Comparison of ENCODE assay signal across 8 cellular contexts in genomic region chr2:234494361-234495075, GRCh38. TPM values are rescaled to one million over a fixed set of nuclear protein-coding genes. Genes with fewer than 3 reads are reported as not detected.
DNase-seq lines count a peak whose midpoint lies in the region; ATAC-seq and TF ChIP-seq lines count a peak whose summit lies in the region.

No MANE protein-coding gene starts in this region.

- no peak overlapping the region; the same call in 1 of the 2 replicates for H3K9ac ChIP-seq in OCI-LY1 (ENCODE audit: low read length)

- no peaks in the 10 kb centered on the region for H3K36me3 ChIP-seq in OCI-LY1 (ENCODE audit: insufficient read depth, low read length)
- H3K36me3 ChIP-seq in effector memory CD4-positive, alpha-beta T cell (ENCODE audit: control insufficient read depth, insufficient read depth, low read length) = peaks cover 21% of the 10 kb centered on the region
- no peaks in the 10 kb centered on the region for H3K36me3 ChIP-seq in mucosa of descending colon (ENCODE audit: low read depth)

- H3K27ac Mint-ChIP-seq in activated naive CD4-positive, alpha-beta T cell treated with anti-CD3 and anti-CD28 coated beads for 36 hours = peak overlapping the region; percentile 89
- H3K27ac Mint-ChIP-seq in nephron = peak overlapping the region; percentile 65 to 89 (median 82)

- H4K20me1 ChIP-seq in OCI-LY1 (ENCODE audit: insufficient read depth, low read length) = no peaks in the 10 kb centered on the region

- no peak overlapping the region for H3K27ac ChIP-seq in OCI-LY1 (ENCODE audit: low read depth, low read length, poor library complexity, severe bottlenecking)
- H3K27ac ChIP-seq in effector memory CD4-positive, alpha-beta T cell (ENCODE audit: insufficient read depth, low read length, poor library complexity, severe bottlenecking) = peak overlapping the region; percentile 98

- no peaks in the 10 kb centered on the region for H3K9me2 ChIP-seq in OCI-LY1 (ENCODE audit: low read depth, low read length)

- H3K9me3 ChIP-seq in OCI-LY1 (ENCODE audit: low read length) (no peaks in the 10 kb centered on the region), mucosa of descending colon (no peaks in the 10 kb centered on the region)
- H3K9me3 ChIP-seq in effector memory CD4-positive, alpha-beta T cell (ENCODE audit: control insufficient read depth, low read length) = no peaks in the 10 kb centered on the region

- no peaks in the 10 kb centered on the region for H3K27me3 Mint-ChIP-seq in activated naive CD4-positive, alpha-beta T cell treated with anti-CD3 and anti-CD28 coated beads for 36 hours (ENCODE audit: low read depth)
- peaks cover 42% of the 10 kb centered on the region for H3K27me3 Mint-ChIP-seq in nephron (ENCODE audit: low read depth)

- H3K4me3 ChIP-seq in OCI-LY1 (ENCODE audit: low read depth, low read length, poor library complexity, severe bottlenecking) = peak overlapping the region; percentile 59
- peak overlapping the region; percentile 99 for H3K4me3 ChIP-seq in effector memory CD4-positive, alpha-beta T cell (ENCODE audit: insufficient read depth, low read depth, low read length, poor library complexity, severe bottlenecking)
- no peak overlapping the region for H3K4me3 ChIP-seq in mucosa of descending colon

- H2AFZ ChIP-seq in OCI-LY1 (ENCODE audit: low read length) = no peak overlapping the region

- no peaks in the 10 kb centered on the region for H3K9me3 Mint-ChIP-seq in activated naive CD4-positive, alpha-beta T cell treated with anti-CD3 and anti-CD28 coated beads for 36 hours
- H3K9me3 Mint-ChIP-seq in nephron = no peaks in the 10 kb centered on the region

- in situ Hi-C loops in GM13977 (cut with MboI; ENCODE audit: low pct_unique_long_range_greater_than_20kb, low sequenced_read_pairs, unreplicated experiment) = loop anchor here (5.0 to 10.0 kb wide), 2 partner anchors 212 to 360 kb away; no protein-coding TSS in a partner anchor

- DNase-seq in activated naive CD4-positive, alpha-beta T cell treated with anti-CD3 and anti-CD28 coated beads for 36 hours = no peak
- DNase-seq in activated naive CD4-positive, alpha-beta T cell (lab: John Stamatoyannopoulos, UW) = no peak
- DNase-seq in effector memory CD4-positive, alpha-beta T cell = peak in 1 of 3 donors; percentile 27
- no peak for DNase-seq in GM13977 (ENCODE audit: low spot score)
- no peak for DNase-seq in T-helper 9 cell
- no peak for DNase-seq in mucosa of descending colon

- H3K4me1 ChIP-seq in OCI-LY1 (ENCODE audit: insufficient read depth, low read length, severe bottlenecking) (peaks cover 13% of the 10 kb centered on the region), mucosa of descending colon (ENCODE audit: low read depth) (peaks cover 10% of the 10 kb centered on the region)
- peaks cover 41% of the 10 kb centered on the region for H3K4me1 ChIP-seq in effector memory CD4-positive, alpha-beta T cell (ENCODE audit: control insufficient read depth, insufficient read depth, low read length, poor library complexity, severe bottlenecking)

- H3F3A ChIP-seq in OCI-LY1 (ENCODE audit: insufficient read depth, low read length) = no peaks in the 10 kb centered on the region

- ATAC-seq in mucosa of descending colon = no peak

- TF ChIP-seq CTCF in OCI-LY1 (IDR thresholded peaks at IDR 0.05; ENCODE audit: low read length) (no peak), nephron (IDR thresholded peaks at IDR 0.05; ENCODE audit: unreplicated experiment in 3 of 3) (no peak), GM13977 (IDR thresholded peaks at IDR 0.05; ENCODE audit: extremely low read depth, insufficient read depth, missing control alignments) (no peak), mucosa of descending colon (IDR thresholded peaks at IDR 0.05) (no peak)

- H3K4me2 ChIP-seq in OCI-LY1 (ENCODE audit: low read length) = peak overlapping the region; percentile 67

- intact Hi-C loops in activated naive CD4-positive, alpha-beta T cell treated with anti-CD3 and anti-CD28 coated beads for 36 hours (cut with micrococcal nuclease) = loop anchor here (1.0 to 5.0 kb wide), 8 partner anchors 30 to 1412 kb away; no protein-coding TSS in a partner anchor
- intact Hi-C loops in mucosa of descending colon (cut with DNase I, micrococcal nuclease) = loop anchor here in 1 of 2 donors (5.0 kb wide), 1 partner anchor 357 kb away; no protein-coding TSS in a partner anchor

- H3K79me2 ChIP-seq in OCI-LY1 (ENCODE audit: insufficient read depth, low read length) = no peaks in the 10 kb centered on the region

- peak overlapping the region; percentile 90 for H3K4me3 Mint-ChIP-seq in activated naive CD4-positive, alpha-beta T cell treated with anti-CD3 and anti-CD28 coated beads for 36 hours
- H3K4me3 Mint-ChIP-seq in nephron = peak overlapping the region; percentile 89 to 90 (median 90)

- H3K4me1 Mint-ChIP-seq in activated naive CD4-positive, alpha-beta T cell treated with anti-CD3 and anti-CD28 coated beads for 36 hours (ENCODE audit: low read depth) = peaks cover 48% of the 10 kb centered on the region
- peaks cover 38% of the 10 kb centered on the region for H3K4me1 Mint-ChIP-seq in nephron

- no peaks in the 10 kb centered on the region for H3K27me3 ChIP-seq in OCI-LY1 (ENCODE audit: insufficient read depth, low read length)
- H3K27me3 ChIP-seq in effector memory CD4-positive, alpha-beta T cell (replicated peaks; ENCODE audit: control insufficient read depth, insufficient read depth, low read length, poor library complexity, severe bottlenecking) = no peaks in the 10 kb centered on the region

- CTCF ChIA-PET in activated naive CD4-positive, alpha-beta T cell treated with anti-CD3 and anti-CD28 coated beads for 36 hours (lab: Charles Lee) = interaction anchor here (1.0 to 4.9 kb wide), 3 partner anchors 11 to 358 kb away, joined by 3 to 34 read pairs (median 6); no protein-coding TSS in a partner anchor

- H3K36me3 Mint-ChIP-seq in activated naive CD4-positive, alpha-beta T cell treated with anti-CD3 and anti-CD28 coated beads for 36 hours (ENCODE audit: low read depth) = peaks cover 9% of the 10 kb centered on the region
- H3K36me3 Mint-ChIP-seq in nephron (ENCODE audit: low read depth) = no peaks in the 10 kb centered on the region

RNA-seq across cellular contexts. Expression of gene ARL4C, which starts 2.4 kb away (rescaled TPM):
- total RNA-seq in activated naive CD4-positive, alpha-beta T cell treated with anti-CD3 and anti-CD28 coated beads for 36 hours = 10 to 100 TPM; 24.2 to 24.9 TPM
- 10 to 100 TPM in 1 of 3 donors, 1 to 10 TPM in 2; 4.5 to 15.1 (median 8.4) TPM for total RNA-seq in mucosa of descending colon
